In the genomic region with DNA sequence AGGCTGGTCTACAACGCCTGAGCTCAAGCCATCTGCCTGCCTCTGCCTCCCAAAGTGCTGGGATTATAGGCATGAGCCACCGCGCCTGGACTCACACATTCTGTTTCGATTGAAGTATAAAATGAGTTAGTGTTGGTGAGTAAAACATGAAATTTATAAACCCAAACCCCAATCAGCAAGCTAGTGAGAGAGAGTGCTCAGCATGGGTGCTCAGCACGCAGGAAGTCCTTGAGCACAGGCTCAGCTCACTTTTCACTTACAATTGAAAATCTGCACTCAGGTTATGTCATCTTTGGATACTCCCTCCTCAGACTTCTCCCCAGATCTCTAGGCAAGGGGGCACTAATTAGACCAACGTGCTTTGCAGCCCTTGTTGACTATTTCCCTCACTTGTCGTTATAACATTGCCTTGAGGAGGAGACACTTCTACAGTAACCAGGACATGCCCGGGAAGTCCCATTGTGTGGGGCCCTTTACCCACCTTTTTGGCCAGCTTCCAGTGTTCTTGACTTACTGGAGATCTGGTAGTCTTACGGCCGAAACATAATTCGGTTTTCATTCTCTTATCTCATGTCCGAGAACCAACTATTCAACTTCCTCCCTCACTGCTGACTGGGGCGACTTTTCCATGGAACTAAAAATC, we compare ENCODE assay signal across 16 cellular contexts.
DNase-seq lines count a peak whose midpoint lies in the region; ATAC-seq and TF ChIP-seq lines count a peak whose summit lies in the region.
"Had no signal": no experiment of that assay in that cellular context is flagged by ENCODE, and none has a peak within 500 bp of the region (broad histone marks: within the 10 kb centered on the region; RNA-seq: fewer than 3 reads in every experiment).

No MANE protein-coding gene starts in this region.

- no peak overlapping the region for H3K9ac ChIP-seq in neuronal stem cell (ENCODE audit: low read depth, low read length, poor library complexity)

- H2AK5ac ChIP-seq in neuronal stem cell (ENCODE audit: low read depth, low read length): no peak overlapping the region

- H3K36me3 ChIP-seq in effector memory CD4-positive, alpha-beta T cell (ENCODE audit: control insufficient read depth, insufficient read depth, low read length): no peaks in the 10 kb centered on the region
- H3K36me3 ChIP-seq in neuronal stem cell (replicated peaks in 1 of 2; ENCODE audit: control insufficient read depth in 2 of 2, insufficient read depth in 2 of 2, low read length in 2 of 2): no peaks in the 10 kb centered on the region
- no peaks in the 10 kb centered on the region for H3K36me3 ChIP-seq in sigmoid colon
- H3K36me3 ChIP-seq: adrenal gland had no signal

- no peak overlapping the region for H2BK12ac ChIP-seq in neuronal stem cell (ENCODE audit: low read length)

- no CpG with 5 or more reads among the region's 13 CpGs for WGBS in neuronal stem cell (ENCODE audit: extremely low coverage in 2 of 2, insufficient read length in 2 of 2, insufficient replicate concordance in 1 of 2), 2 donors
- WGBS in sigmoid colon, 2 donors: 85 to 90% methylated on average over 13 of the region's 13 CpGs

- no peaks in the 10 kb centered on the region for H3K27me3 Mint-ChIP-seq in T-cell
- H3K27me3 Mint-ChIP-seq: B cell, IgD-negative memory B cell had no signal

- H3K23ac ChIP-seq in neuronal stem cell (ENCODE audit: low read depth, low read length, poor library complexity): no peak overlapping the region

- H3K18ac ChIP-seq in neuronal stem cell (ENCODE audit: low read length): no peak overlapping the region

- peak overlapping the region; percentile 16 for H3K27ac ChIP-seq in effector memory CD4-positive, alpha-beta T cell (ENCODE audit: insufficient read depth, low read length, poor library complexity, severe bottlenecking)
- no peak overlapping the region for H3K27ac ChIP-seq in neuronal stem cell (replicated peaks; ENCODE audit: low read length)
- H3K27ac ChIP-seq in sigmoid colon: no peak overlapping the region
- H3K27ac ChIP-seq: adrenal gland had no signal

- peak; percentile 48 to 82 (median 79) for ATAC-seq in T-cell (replicated peaks in 1 of 4)
- ATAC-seq: SK-N-SH treated with all-trans-retinoic acid at 6 μM for 48 hours had no signal

- peak; percentile 16 for DNase-seq in stimulated activated CD4-positive, alpha-beta T cell treated with anti-CD3 and anti-CD28 coated beads, Interleukin-15, amount 100 ng/mL, for 24 hours
- no peak for DNase-seq in stimulated activated CD4-positive, alpha-beta T cell treated with anti-CD3 and anti-CD28 coated beads, Interleukin-2, amount 100 ng/mL, for 48 hours
- DNase-seq in T-cell (peak in 12 of 34 experiments; percentile 3 to 33 (median 11)), GM20000 (ENCODE audit: low spot score) (no peak), NAMALWA (ENCODE audit: low spot score) (no peak), neuronal stem cell (ENCODE audit: low spot score) (no peak), sigmoid colon (no peak)
- no peak for DNase-seq in effector memory CD4-positive, alpha-beta T cell
- DNase-seq: caudate nucleus; DMS153; effector CD8-positive, alpha-beta T cell; NCI-H526 treated with DMSO at 0.1 percent for 48 hours had no signal

- no peak overlapping the region for H4K91ac ChIP-seq in neuronal stem cell (ENCODE audit: low read depth, low read length, poor library complexity)

- no peak for TF ChIP-seq EP300 in sigmoid colon (IDR thresholded peaks at IDR 0.05)

- no peaks in the 10 kb centered on the region for H3K36me3 Mint-ChIP-seq in T-cell

- H3K4me1 ChIP-seq in effector memory CD4-positive, alpha-beta T cell (ENCODE audit: control insufficient read depth, insufficient read depth, low read length, poor library complexity, severe bottlenecking): peaks cover 7% of the 10 kb centered on the region
- no peaks in the 10 kb centered on the region for H3K4me1 ChIP-seq in neuronal stem cell (ENCODE audit: control insufficient read depth in 2 of 2, insufficient read depth in 1 of 2, low read depth in 1 of 2, low read length in 2 of 2)
- no peaks in the 10 kb centered on the region for H3K4me1 ChIP-seq in sigmoid colon
- H3K4me1 ChIP-seq: adrenal gland had no signal

- peak overlapping the region; percentile 22 to 63 (median 31) for H3K4me3 Mint-ChIP-seq in T-cell
- H3K4me3 Mint-ChIP-seq: B cell had no signal

- H3K4me3 ChIP-seq in effector memory CD4-positive, alpha-beta T cell (ENCODE audit: insufficient read depth, low read depth, low read length, poor library complexity, severe bottlenecking): peak overlapping the region; percentile 16
- no peak overlapping the region for H3K4me3 ChIP-seq in neuronal stem cell (ENCODE audit: low read length in 2 of 2)
- no peak overlapping the region for H3K4me3 ChIP-seq in sigmoid colon
- H3K4me3 ChIP-seq: adrenal gland had no signal

- peak overlapping the region; percentile 87 for H3K27ac Mint-ChIP-seq in T-cell
- H3K27ac Mint-ChIP-seq: B cell, IgD-negative memory B cell had no signal

- no peaks in the 10 kb centered on the region for H3K27me3 ChIP-seq in effector memory CD4-positive, alpha-beta T cell (replicated peaks; ENCODE audit: control insufficient read depth, insufficient read depth, low read length, poor library complexity, severe bottlenecking)
- no peaks in the 10 kb centered on the region for H3K27me3 ChIP-seq in neuronal stem cell (ENCODE audit: control insufficient read depth in 3 of 3, insufficient read depth in 3 of 3, low read depth in 1 of 3, low read length in 3 of 3)
- no peaks in the 10 kb centered on the region for H3K27me3 ChIP-seq in sigmoid colon
- H3K27me3 ChIP-seq: adrenal gland had no signal

- H3K4me1 Mint-ChIP-seq in T-cell: peaks cover 35 to 40% (median 36%) of the 10 kb centered on the region in 3 donors

- CTCF ChIA-PET in T-cell (lab: Charles Lee): interaction anchor here in 1 of 2 donors (0.6 kb wide), 1 partner anchor 19 kb away, joined by 3 read pairs; no protein-coding TSS in a partner anchor

- no peaks in the 10 kb centered on the region for H3K9me3 ChIP-seq in effector memory CD4-positive, alpha-beta T cell (ENCODE audit: control insufficient read depth, low read length)
- H3K9me3 ChIP-seq in neuronal stem cell (replicated peaks in 1 of 2; ENCODE audit: control insufficient read depth in 2 of 2, insufficient read depth in 1 of 2, low read depth in 1 of 2, low read length in 2 of 2) (no peaks in the 10 kb centered on the region), sigmoid colon (no peaks in the 10 kb centered on the region)
- H3K9me3 ChIP-seq: adrenal gland had no signal

- H3K14ac ChIP-seq in neuronal stem cell (ENCODE audit: low read length): no peak overlapping the region

- H3K79me1 ChIP-seq in neuronal stem cell (ENCODE audit: low read depth, low read length): no peaks in the 10 kb centered on the region

- POLR2A ChIA-PET in T-cell (lab: Charles Lee): no interaction called here

- no peak overlapping the region for H2BK120ac ChIP-seq in neuronal stem cell (ENCODE audit: low read depth, low read length)

- intact Hi-C loops in sigmoid colon (cut with DNase I): no loop called here

- no peak overlapping the region for H2BK15ac ChIP-seq in neuronal stem cell (ENCODE audit: low read length)

- TF ChIP-seq POLR2A in sigmoid colon (IDR thresholded peaks at IDR 0.05): no peak

- H4K8ac ChIP-seq in neuronal stem cell (ENCODE audit: low read depth, low read length): no peak overlapping the region

- no peak overlapping the region for H3K4ac ChIP-seq in neuronal stem cell (ENCODE audit: low read length)

- no peaks in the 10 kb centered on the region for H3K9me3 Mint-ChIP-seq in T-cell

- TF ChIP-seq CTCF in GM20000 (IDR thresholded peaks at IDR 0.05; ENCODE audit: extremely low read depth, missing control alignments) (no peak), sigmoid colon (IDR thresholded peaks at IDR 0.05) (no peak)

- H2BK5ac ChIP-seq in neuronal stem cell (ENCODE audit: low read length): no peak overlapping the region

- H3K4me2 ChIP-seq in neuronal stem cell (ENCODE audit: insufficient read depth, low read length, poor library complexity, severe bottlenecking): no peak overlapping the region

- H2AFZ ChIP-seq in neuronal stem cell (ENCODE audit: low read length): no peak overlapping the region
